ENCODE assay signal across 1 cellular context in genomic region chr11:78424334-78425270, GRCh38.
TF ChIP-seq lines count a peak whose summit lies in the region.

No MANE protein-coding gene starts in this region.

TF ChIP-seq in K562, 482 proteins besides CTCF, POLR2A, EP300 and RAD21 (continued from another document):
- peak; percentile 42; the same call in 1 of the 2 replicates for TF ChIP-seq PYGO2 (tag; IDR thresholded peaks at IDR 0.05)
- 0 out of 2 replicates have a peak, but pooled peaks have one; percentile 58 for TF ChIP-seq CREB3 (tag; conservative IDR thresholded peaks at IDR 0.05; ENCODE audit: low read depth)
- TF ChIP-seq ZNF639 (CRISPR knock-in tag; conservative IDR thresholded peaks at IDR 0.05 in 1 of 2, IDR thresholded peaks at IDR 0.05 in 1 of 2), result peak in 1 of 2 experiments; percentile 54; a peak in 1 of 4 replicates
- TF ChIP-seq NR2C2 (CRISPR knock-in tag; IDR thresholded peaks at IDR 0.05), result no peak
- TF ChIP-seq NR2C2 (tag; IDR thresholded peaks at IDR 0.05), result peak; percentile 79
- TF ChIP-seq HDAC2 (IDR thresholded peaks at IDR 0.05), result 0 out of 2 replicates have a peak, but pooled peaks have one; percentile 46
- TF ChIP-seq NCOR1 (IDR thresholded peaks at IDR 0.05), result peak; percentile 48
- 0 out of 4 replicates have a peak, but pooled peaks of 1 of the 2 experiments have one; percentile 36 for TF ChIP-seq TRIM24 (IDR thresholded peaks at IDR 0.05)
- TF ChIP-seq ZNF197 (CRISPR knock-in tag; IDR thresholded peaks at IDR 0.05; ENCODE audit: low read depth), result 0 out of 2 replicates have a peak, but pooled peaks have one; percentile 65
- no peak for TF ChIP-seq TCF3 (CRISPR knock-in tag; IDR thresholded peaks at IDR 0.05)
- no peak for TF ChIP-seq BCOR (IDR thresholded peaks at IDR 0.05)
- no peak for TF ChIP-seq POLR3A (IDR thresholded peaks at IDR 0.05; ENCODE audit: borderline replicate concordance, extremely low read depth, insufficient read depth, insufficient read length)
- no peak for TF ChIP-seq ASH1L (IDR thresholded peaks at IDR 0.05; ENCODE audit: borderline replicate concordance, low read depth, partially characterized antibody)
- TF ChIP-seq ATF3 (IDR thresholded peaks at IDR 0.05), result peak; percentile 67; the same call in 1 of the 2 replicates
- TF ChIP-seq ATF3 (CRISPR knock-in tag; conservative IDR thresholded peaks at IDR 0.05), result no peak
- 0 out of 2 replicates have a peak, but pooled peaks have one; percentile 18 for TF ChIP-seq NCOA6 (IDR thresholded peaks at IDR 0.05)
- 0 out of 2 replicates have a peak, but pooled peaks have one; percentile 46 for TF ChIP-seq SMAD4 (CRISPR knock-in tag; conservative IDR thresholded peaks at IDR 0.05)
- TF ChIP-seq E2F5 (CRISPR knock-in tag; IDR thresholded peaks at IDR 0.05), result no peak
- no peak for TF ChIP-seq ATF4 (CRISPR knock-in tag; IDR thresholded peaks at IDR 0.05)
- TF ChIP-seq GATAD2B (IDR thresholded peaks at IDR 0.05; ENCODE audit: borderline replicate concordance), result peak; percentile 73; the same call in 1 of the 2 replicates
- no peak for TF ChIP-seq NFATC3 (IDR thresholded peaks at IDR 0.05)
- TF ChIP-seq ARID1B (IDR thresholded peaks at IDR 0.05), result peak; percentile 77
- peak in 1 of 2 experiments; percentile 50 for TF ChIP-seq AFF1 (IDR thresholded peaks at IDR 0.05; ENCODE audit: low read depth in 1 of 2, partially characterized antibody in 2 of 2)
- TF ChIP-seq EHMT2 (IDR thresholded peaks at IDR 0.05), result peak; percentile 63; the same call in 1 of the 2 replicates
- no peak for TF ChIP-seq SUPT5H (IDR thresholded peaks at IDR 0.05)
- TF ChIP-seq ZNF395 (CRISPR knock-in tag; IDR thresholded peaks at IDR 0.05), result no peak
- TF ChIP-seq SRF (CRISPR knock-in tag; IDR thresholded peaks at IDR 0.05), result 0 out of 4 replicates have a peak, but pooled peaks of 1 of the 2 experiments have one; percentile 31
- no peak for TF ChIP-seq CHCHD3 (CRISPR knock-in tag; IDR thresholded peaks at IDR 0.05)
- 0 out of 2 replicates have a peak, but pooled peaks have one; percentile 41 for TF ChIP-seq GABPA (tag; conservative IDR thresholded peaks at IDR 0.05; ENCODE audit: low read depth)
- TF ChIP-seq ZKSCAN8 (CRISPR knock-in tag; IDR thresholded peaks at IDR 0.05), result peak; percentile 40; the same call in 1 of the 2 replicates
- TF ChIP-seq PTRF (tag; IDR thresholded peaks at IDR 0.05), result peak; percentile 50; the same call in 1 of the 2 replicates
- TF ChIP-seq PRMT5 (CRISPR knock-in tag; IDR thresholded peaks at IDR 0.05), result no peak
- TF ChIP-seq POLR2H (tag; IDR thresholded peaks at IDR 0.05; ENCODE audit: low read depth), result peak; percentile 60; the same call in 1 of the 2 replicates
- no peak for TF ChIP-seq U2AF2 (optimal IDR thresholded peaks at IDR 0.05; ENCODE audit: low read depth, low read length)
- no peak for TF ChIP-seq ARID3A (IDR thresholded peaks at IDR 0.05; ENCODE audit: borderline replicate concordance, low read depth, low read length)
- peak; percentile 77 for TF ChIP-seq SPI1 (IDR thresholded peaks at IDR 0.05; ENCODE audit: borderline replicate concordance, low read depth, low read length)
- TF ChIP-seq BACH1 (tag; IDR thresholded peaks at IDR 0.05), result peak; percentile 99
- no peak for TF ChIP-seq STAT5B (CRISPR knock-in tag; IDR thresholded peaks at IDR 0.05)
- no peak for TF ChIP-seq MIER1 (IDR thresholded peaks at IDR 0.05; ENCODE audit: low read depth)
- TF ChIP-seq ATF7 (IDR thresholded peaks at IDR 0.05), result 0 out of 2 replicates have a peak, but pooled peaks have one; percentile 35
TF ChIP-seq in K562: peak in this region for 80.
